29 cellular contexts compared by ENCODE assay signal in the genomic region with DNA sequence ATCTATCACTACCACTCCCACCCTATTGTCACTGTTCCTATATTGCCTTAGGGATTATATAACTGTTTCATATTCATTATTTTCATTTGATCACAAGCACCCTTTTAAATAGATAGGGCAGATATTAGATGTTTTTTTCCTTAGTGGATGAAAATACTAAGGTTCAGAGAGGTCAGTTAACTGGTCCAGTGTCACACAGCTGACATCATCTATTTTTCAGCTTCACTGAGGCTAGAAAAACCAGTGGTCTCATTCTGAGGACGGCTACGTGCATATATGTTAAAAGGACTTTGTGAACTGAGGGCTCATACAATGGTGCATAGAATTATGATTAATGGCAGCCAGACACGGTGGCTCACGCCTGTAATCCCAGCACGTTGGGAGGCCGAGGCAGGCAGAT.
"Had no signal": no experiment of that assay in that cellular context is flagged by ENCODE, and none has a peak within 500 bp of the region (broad histone marks: within the 10 kb centered on the region; RNA-seq: fewer than 3 reads in every experiment).

No MANE protein-coding gene starts in this region.

- H3K4me3 ChIP-seq: adrenal gland, MG63, Peyer's patch had no signal

- H3K27ac ChIP-seq: KMS-11, Peyer's patch had no signal

- ATAC-seq: activated CD4-positive, CD25-positive, alpha-beta regulatory T cell treated with anti-CD3 and anti-CD28 coated beads, Interleukin-2, amount 50 U/mL, for 24 hours; activated CD8-positive, alpha-beta T cell treated with anti-CD3 and anti-CD28 coated beads for 36 hours; activated T-cell treated with anti-CD3 and anti-CD28 coated beads, Interleukin-2, amount 50 U/mL, for 72 hours had no signal

- H3K27ac Mint-ChIP-seq: activated CD8-positive, alpha-beta T cell treated with anti-CD3 and anti-CD28 coated beads for 36 hours; activated naive CD8-positive, alpha-beta T cell treated with anti-CD3 and anti-CD28 coated beads, Interleukin-2, amount 10 ng/mL, durations not matched to agents 7 days and 5 days; activated T-cell treated with anti-CD3 and anti-CD28 coated beads, Interleukin-2, amount 50 U/mL, for 72 hours; activated T-helper 2 cell treated with anti-CD3 and anti-CD28 coated beads, Interferon-gamma antibody, Interleukin-2, Interleukin-4, amounts not matched to agents 10 μg/mL and 5 μg/mL and 100 μg/mL, durations not matched to agents 14 hours and 24 hours and 36 hours; T-helper 1 cell treated with Interleukin-12 subunit alpha and Interleukin-12 subunit beta and Interleukin-4 antibody, amounts not matched to agents 30 μg/mL and 1 μg/mL, for 36 hours had no signal

- H3K9me3 Mint-ChIP-seq: activated CD8-positive, alpha-beta T cell treated with anti-CD3 and anti-CD28 coated beads for 36 hours; activated naive CD8-positive, alpha-beta T cell treated with anti-CD3 and anti-CD28 coated beads, Interleukin-2, amount 10 ng/mL, durations not matched to agents 7 days and 5 days; activated T-cell treated with anti-CD3 and anti-CD28 coated beads, Interleukin-2, amount 50 U/mL, for 72 hours; activated T-helper 2 cell treated with anti-CD3 and anti-CD28 coated beads, Interferon-gamma antibody, Interleukin-2, Interleukin-4, amounts not matched to agents 10 μg/mL and 5 μg/mL and 100 μg/mL, durations not matched to agents 14 hours and 24 hours and 36 hours; T-helper 1 cell treated with Interleukin-12 subunit alpha and Interleukin-12 subunit beta and Interleukin-4 antibody, amounts not matched to agents 30 μg/mL and 1 μg/mL, for 36 hours had no signal

- H3K27me3 ChIP-seq: adrenal gland, Peyer's patch had no signal

- H3K9ac ChIP-seq: KMS-11 had no signal

- DNase-seq: activated CD4-positive, alpha-beta T cell treated with anti-CD3 and anti-CD28 coated beads for 4 hours; activated CD8-positive, alpha-beta memory T cell treated with anti-CD3 and anti-CD28 coated beads, Interleukin-2, amount 50 U/mL, for 4 hours; activated CD8-positive, alpha-beta T cell treated with anti-CD3 and anti-CD28 coated beads for 36 hours; activated gamma-delta T cell treated with Interleukin-2 at 50 U/mL for 16 hours; activated naive CD4-positive, alpha-beta T cell treated with anti-CD3 and anti-CD28 coated beads, Interleukin-2, amount 50 U/mL, for 16 hours; activated naive CD8-positive, alpha-beta T cell treated with anti-CD3 and anti-CD28 coated beads, Interleukin-2, amount 10 ng/mL, durations not matched to agents 7 days and 5 days; activated T-cell treated with anti-CD3 and anti-CD28 coated beads, Interleukin-2, amount 50 U/mL, for 72 hours; adrenal gland; anterior cingulate cortex; central memory CD4-positive, alpha-beta T cell; MG63; MV-4-11; NCI-H1092 treated with DMSO at 0.1 percent for 48 hours; NCI-H1417 treated with DMSO at 0.1 percent for 48 hours; NCI-H1694; NCI-H2029; NCI-H2107; NCI-H2171 treated with DMSO at 0.1 percent for 48 hours; NCI-H510A treated with DMSO at 0.1 percent for 48 hours; NCI-H69; NK-92 treated with Interleukin-12 subunit alpha and Interleukin-12 subunit beta, amount 100 ng/mL, for 24 hours; OCI-M1; Peyer's patch; SHP77 treated with DMSO at 0.1 percent for 48 hours had no signal

- H3K36me3 Mint-ChIP-seq: activated naive CD8-positive, alpha-beta T cell treated with anti-CD3 and anti-CD28 coated beads, Interleukin-2, amount 10 ng/mL, durations not matched to agents 7 days and 5 days had no signal

- H3K4me3 Mint-ChIP-seq: activated CD8-positive, alpha-beta T cell treated with anti-CD3 and anti-CD28 coated beads for 36 hours; activated naive CD8-positive, alpha-beta T cell treated with anti-CD3 and anti-CD28 coated beads, Interleukin-2, amount 10 ng/mL, durations not matched to agents 7 days and 5 days; activated T-cell treated with anti-CD3 and anti-CD28 coated beads, Interleukin-2, amount 50 U/mL, for 72 hours; T-helper 1 cell treated with Interleukin-12 subunit alpha and Interleukin-12 subunit beta and Interleukin-4 antibody, amounts not matched to agents 30 μg/mL and 1 μg/mL, for 36 hours had no signal

- FAIRE-seq: bronchial epithelial cell had no signal

- H3K36me3 ChIP-seq: adrenal gland, MG63, Peyer's patch had no signal

- H3K9me3 ChIP-seq: adrenal gland, Peyer's patch had no signal

- H3K4me2 ChIP-seq: KMS-11 had no signal

- H3K4me1 Mint-ChIP-seq: activated naive CD8-positive, alpha-beta T cell treated with anti-CD3 and anti-CD28 coated beads, Interleukin-2, amount 10 ng/mL, durations not matched to agents 7 days and 5 days had no signal
